Comparison of ENCODE assay signal across 19 cellular contexts in the genomic region with DNA sequence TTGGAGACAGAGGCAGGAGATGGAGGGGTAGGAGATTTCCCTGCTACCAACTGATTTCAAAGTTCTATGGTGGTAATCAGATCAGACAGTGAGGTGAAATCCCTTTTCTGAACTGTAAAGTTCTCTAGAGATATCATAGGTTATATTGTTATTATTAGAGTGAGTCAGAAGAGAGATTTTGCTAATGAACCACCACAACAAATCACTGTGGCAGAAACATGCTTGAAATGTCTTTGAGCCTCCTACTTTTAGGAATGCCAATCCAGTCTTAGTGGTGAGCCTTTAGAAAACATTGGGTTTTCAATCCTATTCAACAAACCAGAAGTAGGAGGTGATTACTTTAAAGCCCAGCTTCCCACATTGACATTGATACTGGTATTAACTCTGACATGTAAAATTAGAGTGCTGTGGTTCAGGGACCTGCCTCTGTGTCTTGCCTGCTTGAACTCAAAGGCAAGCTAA.
"Had no signal": no experiment of that assay in that cellular context is flagged by ENCODE, and none has a peak within 500 bp of the region (broad histone marks: within the 10 kb centered on the region; RNA-seq: fewer than 3 reads in every experiment).

No MANE protein-coding gene starts in this region.

- H3K9me3 ChIP-seq: breast epithelium, neutrophil had no signal

- H3K4me3 ChIP-seq: breast epithelium, lung, tibial nerve had no signal

- H3K27ac Mint-ChIP-seq: activated naive CD4-positive, alpha-beta T cell treated with anti-CD3 and anti-CD28 coated beads, Interleukin-2, amount 50 U/mL, for 24 hours; mesothelial cell of epicardium; natural killer cell treated with Interleukin-12 subunit alpha and Interleukin-12 subunit beta and Interleukin-15 and Interleukin-18, amount 100 ng/mL, for 72 hours; stimulated activated naive CD8-positive, alpha-beta T cell treated with anti-CD3 and anti-CD28 coated beads, Interleukin-15, Interleukin-2, amounts not matched to agents 100 ng/mL and 50 ng/mL, for 24 hours had no signal

- H3K27ac ChIP-seq: breast epithelium, neutrophil, parathyroid adenoma, tibial nerve, WERI-Rb-1 had no signal

- H3K4me1 Mint-ChIP-seq: activated naive CD4-positive, alpha-beta T cell treated with anti-CD3 and anti-CD28 coated beads, Interleukin-2, amount 50 U/mL, for 24 hours had no signal

- H3K9me3 Mint-ChIP-seq: activated naive CD4-positive, alpha-beta T cell treated with anti-CD3 and anti-CD28 coated beads, Interleukin-2, amount 50 U/mL, for 24 hours; natural killer cell treated with Interleukin-12 subunit alpha and Interleukin-12 subunit beta and Interleukin-15 and Interleukin-18, amount 100 ng/mL, for 72 hours; stimulated activated naive CD8-positive, alpha-beta T cell treated with anti-CD3 and anti-CD28 coated beads, Interleukin-15, Interleukin-2, amounts not matched to agents 100 ng/mL and 50 ng/mL, for 24 hours had no signal

- H3K79me2 ChIP-seq: parathyroid adenoma had no signal

- H3K9ac ChIP-seq: parathyroid adenoma had no signal

- FAIRE-seq: islet of Langerhans, urothelium cell line had no signal

- H2AFZ ChIP-seq: parathyroid adenoma had no signal

- H3K4me3 Mint-ChIP-seq: activated naive CD4-positive, alpha-beta T cell treated with anti-CD3 and anti-CD28 coated beads, Interleukin-2, amount 50 U/mL, for 24 hours; mesothelial cell of epicardium; natural killer cell treated with Interleukin-12 subunit alpha and Interleukin-12 subunit beta and Interleukin-15 and Interleukin-18, amount 100 ng/mL, for 72 hours; stimulated activated naive CD8-positive, alpha-beta T cell treated with anti-CD3 and anti-CD28 coated beads, Interleukin-15, Interleukin-2, amounts not matched to agents 100 ng/mL and 50 ng/mL, for 24 hours had no signal

- H3K36me3 ChIP-seq: breast epithelium, tibial nerve, WERI-Rb-1 had no signal

- H3K27me3 ChIP-seq: breast epithelium, neutrophil, tibial nerve had no signal

- ATAC-seq: esophagus mucosa; natural killer cell treated with Interleukin-12 subunit alpha and Interleukin-12 subunit beta and Interleukin-15 and Interleukin-18, amount 100 ng/mL, for 72 hours had no signal

- DNase-seq: activated CD4-positive, alpha-beta T cell treated with anti-CD3 and anti-CD28 coated beads for 1 hour; activated gamma-delta T cell; amygdala; effector CD4-positive, alpha-beta T cell; stimulated activated CD4-positive, alpha-beta T cell treated with anti-CD3 and anti-CD28 coated beads, Interleukin-2, amount 100 ng/mL, for 24 hours; T-helper 2 cell; WERI-Rb-1 had no signal

- H3K36me3 Mint-ChIP-seq: activated naive CD4-positive, alpha-beta T cell treated with anti-CD3 and anti-CD28 coated beads, Interleukin-2, amount 50 U/mL, for 24 hours; mesothelial cell of epicardium; natural killer cell treated with Interleukin-12 subunit alpha and Interleukin-12 subunit beta and Interleukin-15 and Interleukin-18, amount 100 ng/mL, for 72 hours had no signal

- H3K4me1 ChIP-seq: breast epithelium, parathyroid adenoma, tibial nerve had no signal
